ENCODE assay signal across 32 cellular contexts in genomic region chr22:25213221-25213620, GRCh38. TPM values are rescaled to one million over a fixed set of nuclear protein-coding genes. Genes with fewer than 3 reads are reported as not detected.
"Had no signal": no experiment of that assay in that cellular context is flagged by ENCODE, and none has a peak within 500 bp of the region (broad histone marks: within the 10 kb centered on the region; RNA-seq: fewer than 3 reads in every experiment).

No MANE protein-coding gene starts in this region.

- H3K4me2 ChIP-seq: neural progenitor cell, smooth muscle cell had no signal

- ATAC-seq: naive thymus-derived CD4-positive, alpha-beta T cell; natural killer cell; psoas muscle; right cardiac atrium; sciatic nerve; stimulated activated memory B cell treated with anti-CD40 and anti-IgM and Interleukin-4, amounts not matched to agents 10 μg/mL and 1 μg/mL and 100 μg/mL, for 72 hours; stimulated activated naive CD8-positive, alpha-beta T cell treated with anti-CD3 and anti-CD28 coated beads, Interleukin-15, amount 100 ng/mL, for 72 hours; stimulated activated naive CD8-positive, alpha-beta T cell treated with anti-CD3 and anti-CD28 coated beads, Interleukin-15, Interleukin-2, amounts not matched to agents 100 U/mL and 50 U/mL, for 24 hours had no signal

- H3K27me3 ChIP-seq: neural progenitor cell, ovary, suprapubic skin, testis, tibial artery, transverse colon, uterus had no signal

- H3K4me1 ChIP-seq: neural progenitor cell, parathyroid adenoma, psoas muscle, spleen, suprapubic skin, testis, tibial artery, transverse colon, uterus had no signal

- H3K27ac ChIP-seq: neural progenitor cell, ovary, parathyroid adenoma, psoas muscle, skin epidermis, spleen, suprapubic skin, testis, tibial artery, transverse colon, uterus had no signal

- DNase-seq: naive thymus-derived CD4-positive, alpha-beta T cell; natural killer cell; occipital lobe; ovary; posterior cingulate gyrus; psoas muscle; right cardiac atrium; spleen; stimulated activated CD4-positive, alpha-beta T cell treated with anti-CD3 and anti-CD28 coated beads, Interleukin-12 subunit alpha, Interleukin-12 subunit beta, amount 100 ng/mL, for 4 hours; stimulated activated CD4-positive, alpha-beta T cell treated with anti-CD3 and anti-CD28 coated beads, Interleukin-1b, Interleukin-23, amount 100 ng/mL, for 48 hours; stimulated activated CD4-positive, alpha-beta T cell treated with anti-CD3 and anti-CD28 coated beads, Interleukin-4, amount 100 ng/mL, for 1 hour; stimulated activated CD4-positive, alpha-beta T cell treated with anti-CD3 and anti-CD28 coated beads, Interleukin-4, amount 100 ng/mL, for 4 hours; stimulated activated CD8-positive, alpha-beta memory T cell treated with anti-CD3 and anti-CD28 coated beads, Interleukin-4, amount 100 ng/mL, for 48 hours; stimulated activated naive CD4-positive, alpha-beta T cell; stimulated activated naive CD8-positive, alpha-beta T cell treated with anti-CD3 and anti-CD28 coated beads, Interleukin-15, amount 100 ng/mL, for 72 hours; stimulated activated naive CD8-positive, alpha-beta T cell treated with anti-CD3 and anti-CD28 coated beads, Interleukin-15, Interleukin-2, amounts not matched to agents 100 U/mL and 50 U/mL, for 24 hours; substantia nigra; tibial artery; transverse colon; uterus had no signal

- H2AFZ ChIP-seq: parathyroid adenoma had no signal

- H3K9me3 ChIP-seq: ovary, psoas muscle, suprapubic skin, testis, tibial artery, transverse colon had no signal

- H3K36me3 ChIP-seq: neural progenitor cell, ovary, spleen, suprapubic skin, tibial artery, transverse colon, uterus had no signal

- H3K9ac ChIP-seq: neural progenitor cell, parathyroid adenoma had no signal

- H3K79me2 ChIP-seq: parathyroid adenoma had no signal

- H3K4me3 ChIP-seq: neural progenitor cell, ovary, psoas muscle, skin epidermis, smooth muscle cell, spleen, suprapubic skin, testis, tibial artery, transverse colon, uterus had no signal

RNA-seq across cellular contexts. Expression of gene CRYBB2, which starts 6.2 kb away (rescaled TPM):
- total RNA-seq: naive thymus-derived CD4-positive, alpha-beta T cell; natural killer cell; occipital lobe; osteoblast; psoas muscle; right cardiac atrium; sciatic nerve; smooth muscle cell; uterus had no signal
- polyA plus RNA-seq: naive thymus-derived CD4-positive, alpha-beta T cell; neural cell; right cardiac atrium; smooth muscle cell had no signal

RNA-seq across cellular contexts. Expression of gene CRYBB3, which starts 13.6 kb away (rescaled TPM):
- total RNA-seq: naive thymus-derived CD4-positive, alpha-beta T cell; occipital lobe; osteoblast; renal cortical epithelial cell; right cardiac atrium; sciatic nerve; smooth muscle cell; spleen; suprapubic skin; ureter; uterus had no signal
- polyA plus RNA-seq: naive thymus-derived CD4-positive, alpha-beta T cell; neural cell; ovary; smooth muscle cell had no signal
